14 cellular contexts compared by ENCODE assay signal in genomic region chr11:83681944-83682644, GRCh38.
A peak's percentile ranks its signal among the peaks of the same experiment; 100 is the strongest.
DNase-seq lines count a peak whose midpoint lies in the region; ATAC-seq, FAIRE-seq and TF ChIP-seq lines count a peak whose summit lies in the region.
"Had no signal": no experiment of that assay in that cellular context is flagged by ENCODE, and none has a peak within 500 bp of the region (broad histone marks: within the 10 kb centered on the region; RNA-seq: fewer than 3 reads in every experiment).

No MANE protein-coding gene starts in this region.

- no peak overlapping the region for H3K4me3 Mint-ChIP-seq in nephron progenitor cell
- H3K4me3 Mint-ChIP-seq: activated naive CD8-positive, alpha-beta T cell had no signal

- H3K27me3 ChIP-seq in skeletal muscle satellite cell (ENCODE audit: control insufficient read depth, insufficient read depth, low read length): peaks cover 34% of the 10 kb centered on the region
- H3K27me3 ChIP-seq: colonic mucosa had no signal

- peaks cover 6% of the 10 kb centered on the region for H3K4me1 ChIP-seq in skeletal muscle satellite cell (ENCODE audit: control insufficient read depth, insufficient read depth, low read length)
- H3K4me1 ChIP-seq: colonic mucosa had no signal

- no peak for TF ChIP-seq POLR2A in GM12891 (IDR thresholded peaks at IDR 0.05; ENCODE audit: low read depth, low read length)

- peak overlapping the region; percentile 73 for H3K4me2 ChIP-seq in skeletal muscle satellite cell (ENCODE audit: low read length)

- ATAC-seq in esophagus mucosa: peak; percentile 42
- no peak for ATAC-seq in HG03280 (IDR thresholded peaks at IDR 0.05; ENCODE audit: unreplicated experiment)
- no peak for ATAC-seq in HG03039 (IDR thresholded peaks at IDR 0.05; ENCODE audit: unreplicated experiment)
- ATAC-seq: sciatic nerve had no signal

- no peaks in the 10 kb centered on the region for H3K9me3 ChIP-seq in skeletal muscle satellite cell (replicated peaks; ENCODE audit: low read length)
- H3K9me3 ChIP-seq: colonic mucosa had no signal

- H3K4me3 ChIP-seq in skeletal muscle satellite cell (ENCODE audit: low read length): peak overlapping the region; percentile 55
- H3K4me3 ChIP-seq: colonic mucosa had no signal

- H3K36me3 ChIP-seq in skeletal muscle satellite cell (ENCODE audit: insufficient read depth, low read length): no peaks in the 10 kb centered on the region
- H3K36me3 ChIP-seq: colonic mucosa had no signal

- peak; percentile 92 for FAIRE-seq in GM12891 (lab: Jason Lieb, UNC)

- peaks cover 41% of the 10 kb centered on the region for H3K4me1 Mint-ChIP-seq in nephron progenitor cell

- no peaks in the 10 kb centered on the region for H3K36me3 Mint-ChIP-seq in nephron progenitor cell (ENCODE audit: low read depth)
- H3K36me3 Mint-ChIP-seq: activated naive CD8-positive, alpha-beta T cell had no signal

- H3K27me3 Mint-ChIP-seq in nephron progenitor cell (ENCODE audit: low read depth, poor library complexity): peaks cover 4% of the 10 kb centered on the region

- no peaks in the 10 kb centered on the region for H3K9me3 Mint-ChIP-seq in nephron progenitor cell

- DNase-seq in GM12891 (ENCODE audit: insufficient read length, low spot score) (no peak), NCI-H774 (lab: John Stamatoyannopoulos, UW) (peak; percentile 3), nephron progenitor cell (no peak), iPS-NIHi7 (ENCODE audit: extremely low spot score) (no peak)
- DNase-seq: activated CD8-positive, alpha-beta memory T cell treated with anti-CD3 and anti-CD28 coated beads, Interleukin-2, amount 50 U/mL, for 4 hours; colonic mucosa; NCI-H146; stimulated activated naive CD8-positive, alpha-beta T cell treated with anti-CD3 and anti-CD28 coated beads, Interleukin-15, Interleukin-2, amounts not matched to agents 100 U/mL and 50 U/mL, for 24 hours had no signal

- H3K9ac ChIP-seq in skeletal muscle satellite cell (ENCODE audit: low read depth, low read length): no peak overlapping the region

- no peak for TF ChIP-seq CTCF in nephron progenitor cell (IDR thresholded peaks at IDR 0.05)

- H3K27ac Mint-ChIP-seq in nephron progenitor cell: no peak overlapping the region
- H3K27ac Mint-ChIP-seq: activated naive CD8-positive, alpha-beta T cell had no signal

TF ChIP-seq in GM12891, 5 proteins besides CTCF, POLR2A, EP300 and RAD21:
- no peak for TF ChIP-seq POLR2AphosphoS5 (IDR thresholded peaks at IDR 0.05; ENCODE audit: low read depth, low read length)
- no peak for TF ChIP-seq SPI1 (IDR thresholded peaks at IDR 0.05; ENCODE audit: low read depth, low read length)
- no peak for TF ChIP-seq TAF1 (IDR thresholded peaks at IDR 0.05; ENCODE audit: low read depth, low read length)
- no peak for TF ChIP-seq POU2F2 (IDR thresholded peaks at IDR 0.05; ENCODE audit: low read depth, low read length)
- no peak for TF ChIP-seq PAX5 (IDR thresholded peaks at IDR 0.05; ENCODE audit: insufficient read depth, low read length, severe bottlenecking)
TF ChIP-seq in GM12891: peak in this region for 0.
